ENCODE assay signal across 1 cellular context in the genomic region with DNA sequence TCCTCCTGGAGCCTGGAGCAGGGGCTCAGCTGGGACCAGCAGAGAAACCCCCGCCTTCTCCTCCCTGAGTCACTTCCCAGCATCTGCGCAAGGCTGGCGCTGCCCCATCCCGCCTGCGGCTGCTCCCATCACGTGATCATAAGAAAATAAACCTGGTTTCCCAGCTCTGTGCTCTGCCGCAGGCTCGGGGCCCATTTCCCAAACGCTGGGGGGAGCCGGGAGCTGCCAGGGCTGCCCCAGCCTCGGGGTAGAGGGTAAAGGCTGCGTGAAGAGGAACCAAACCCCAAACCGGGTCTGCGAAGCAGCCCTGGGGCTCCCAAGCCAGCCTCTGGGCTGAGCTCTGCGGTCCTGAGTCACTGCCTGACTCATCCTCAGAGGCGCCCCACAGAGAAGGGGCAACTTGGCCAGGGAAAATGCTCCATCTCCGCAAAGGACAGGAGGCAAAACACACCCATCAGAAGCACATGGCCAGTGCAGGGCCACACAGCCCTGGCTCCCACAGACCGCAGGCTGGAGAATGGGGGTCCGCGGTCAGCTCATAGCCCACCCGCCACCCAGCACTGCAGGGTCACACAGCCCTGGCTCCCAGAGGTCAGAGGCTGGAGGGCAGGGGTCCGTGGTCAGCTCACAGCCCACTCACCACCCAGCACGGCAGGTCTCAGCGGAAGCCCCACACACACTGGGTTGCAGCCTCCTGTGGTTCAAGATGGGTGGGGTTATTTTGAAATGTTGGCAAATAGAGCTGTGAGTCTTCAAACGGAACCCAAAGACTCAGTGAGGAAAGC.
A peak's percentile ranks its signal among the peaks of the same experiment; 100 is the strongest.
TF ChIP-seq lines count a peak whose summit lies in the region.

No MANE protein-coding gene starts in this region.

TF ChIP-seq in K562, 482 proteins besides CTCF, POLR2A, EP300 and RAD21 (continued from another document):
- TF ChIP-seq, protein P1, sequence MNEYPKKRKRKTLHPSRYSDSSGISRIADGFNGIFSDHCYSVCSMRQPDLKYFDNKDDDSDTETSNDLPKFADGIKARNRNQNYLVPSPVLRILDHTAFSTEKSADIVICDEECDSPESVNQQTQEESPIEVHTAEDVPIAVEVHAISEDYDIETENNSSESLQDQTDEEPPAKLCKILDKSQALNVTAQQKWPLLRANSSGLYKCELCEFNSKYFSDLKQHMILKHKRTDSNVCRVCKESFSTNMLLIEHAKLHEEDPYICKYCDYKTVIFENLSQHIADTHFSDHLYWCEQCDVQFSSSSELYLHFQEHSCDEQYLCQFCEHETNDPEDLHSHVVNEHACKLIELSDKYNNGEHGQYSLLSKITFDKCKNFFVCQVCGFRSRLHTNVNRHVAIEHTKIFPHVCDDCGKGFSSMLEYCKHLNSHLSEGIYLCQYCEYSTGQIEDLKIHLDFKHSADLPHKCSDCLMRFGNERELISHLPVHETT (CRISPR knock-in tag; conservative IDR thresholded peaks at IDR 0.05 in 1 of 2, IDR thresholded peaks at IDR 0.05 in 1 of 2) = 0 out of 4 replicates have a peak, but pooled peaks of 1 of the 2 experiments have one; percentile 44
- TF ChIP-seq ZNF395 (CRISPR knock-in tag; IDR thresholded peaks at IDR 0.05) = 0 out of 2 replicates have a peak, but pooled peaks have one; percentile 38
- TF ChIP-seq, protein P2, sequence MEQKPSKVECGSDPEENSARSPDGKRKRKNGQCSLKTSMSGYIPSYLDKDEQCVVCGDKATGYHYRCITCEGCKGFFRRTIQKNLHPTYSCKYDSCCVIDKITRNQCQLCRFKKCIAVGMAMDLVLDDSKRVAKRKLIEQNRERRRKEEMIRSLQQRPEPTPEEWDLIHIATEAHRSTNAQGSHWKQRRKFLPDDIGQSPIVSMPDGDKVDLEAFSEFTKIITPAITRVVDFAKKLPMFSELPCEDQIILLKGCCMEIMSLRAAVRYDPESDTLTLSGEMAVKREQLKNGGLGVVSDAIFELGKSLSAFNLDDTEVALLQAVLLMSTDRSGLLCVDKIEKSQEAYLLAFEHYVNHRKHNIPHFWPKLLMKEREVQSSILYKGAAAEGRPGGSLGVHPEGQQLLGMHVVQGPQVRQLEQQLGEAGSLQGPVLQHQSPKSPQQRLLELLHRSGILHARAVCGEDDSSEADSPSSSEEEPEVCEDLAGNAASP (IDR thresholded peaks at IDR 0.05) = no peak
- peak; percentile 75 for TF ChIP-seq MYC (IDR thresholded peaks at IDR 0.05; ENCODE audit: low read depth, low read length)
- no peak for TF ChIP-seq MYC (CRISPR knock-in tag; IDR thresholded peaks at IDR 0.05; ENCODE audit: borderline replicate concordance, low read depth)
- no peak for TF ChIP-seq RBM25 (IDR thresholded peaks at IDR 0.05; ENCODE audit: low read depth, low read length, severe bottlenecking)
- no peak for TF ChIP-seq PCBP2 (IDR thresholded peaks at IDR 0.05; ENCODE audit: low read depth, low read length, poor library complexity, severe bottlenecking)
- no peak for TF ChIP-seq ZNF24 (IDR thresholded peaks at IDR 0.05)
